Comparison of ENCODE assay signal across 8 cellular contexts in the genomic region with DNA sequence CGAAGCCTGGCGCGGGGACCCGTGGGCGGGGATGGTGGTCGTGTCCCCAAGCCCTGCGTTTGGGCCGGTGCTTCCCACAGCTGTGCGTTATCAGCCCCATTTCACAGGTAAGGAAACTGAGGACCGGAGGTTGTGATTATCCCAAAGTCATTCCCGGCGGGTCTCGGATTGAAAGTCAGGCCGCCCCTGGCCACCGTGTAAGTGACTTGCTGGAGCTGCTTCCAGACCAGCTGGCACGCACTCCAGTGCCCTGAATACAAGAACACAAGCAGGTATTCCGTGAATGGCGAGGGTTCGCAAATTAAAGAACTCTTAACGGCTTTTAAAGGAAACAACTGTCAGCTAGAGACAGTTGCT. TPM values are rescaled to one million over a fixed set of nuclear protein-coding genes. Genes with fewer than 3 reads are reported as not detected.
DNase-seq lines count a peak whose midpoint lies in the region; ATAC-seq, FAIRE-seq and TF ChIP-seq lines count a peak whose summit lies in the region.

No MANE protein-coding gene starts in this region.

- 0 to 1% (median 1%) methylated on average over 19 to 20 of the region's 20 CpGs for WGBS in small intestine, 3 donors

- TF ChIP-seq CTCF in BJ (IDR thresholded peaks at IDR 0.05; ENCODE audit: insufficient read depth, low read depth, low read length): no peak

- peak overlapping the region; percentile 91 to 95 for H3K27ac ChIP-seq in small intestine (ENCODE audit: low read depth in 1 of 2, low read length in 1 of 2)

- CTCF ChIA-PET in BJ (lab: Yijun Ruan, JAX): interaction anchor here (1.2 kb wide), 1 partner anchor 28 kb away, joined by 5 read pairs; no protein-coding TSS in a partner anchor

- ATAC-seq in GM18870 (IDR thresholded peaks at IDR 0.05; ENCODE audit: unreplicated experiment): peak; percentile 6
- ATAC-seq in HG03521 (IDR thresholded peaks at IDR 0.05; ENCODE audit: unreplicated experiment): peak; percentile 9
- peak; percentile 1 for ATAC-seq in activated naive CD8-positive, alpha-beta T cell treated with anti-CD3 and anti-CD28 coated beads, Interleukin-2, amount 50 U/mL, for 24 hours
- ATAC-seq in HG02970 (IDR thresholded peaks at IDR 0.05; ENCODE audit: low FRiP score, unreplicated experiment): no peak

- no peaks in the 10 kb centered on the region for H3K9me3 Mint-ChIP-seq in activated naive CD8-positive, alpha-beta T cell treated with anti-CD3 and anti-CD28 coated beads, Interleukin-2, amount 50 U/mL, for 24 hours

- H3K36me3 Mint-ChIP-seq in activated naive CD8-positive, alpha-beta T cell treated with anti-CD3 and anti-CD28 coated beads, Interleukin-2, amount 50 U/mL, for 24 hours (ENCODE audit: low read depth): peaks cover 5% of the 10 kb centered on the region

- H3K36me3 ChIP-seq in BJ (ENCODE audit: control insufficient read depth, insufficient read depth, low read length) (no peaks in the 10 kb centered on the region; the same call in 1 of the 2 replicates), small intestine (ENCODE audit: control insufficient read depth in 2 of 2, insufficient read depth in 2 of 2, low read length in 2 of 2) (no peaks in the 10 kb centered on the region)

- H3K27ac Mint-ChIP-seq in activated naive CD8-positive, alpha-beta T cell treated with anti-CD3 and anti-CD28 coated beads, Interleukin-2, amount 50 U/mL, for 24 hours: peak overlapping the region; percentile 95

- H3K27me3 Mint-ChIP-seq in activated naive CD8-positive, alpha-beta T cell treated with anti-CD3 and anti-CD28 coated beads, Interleukin-2, amount 50 U/mL, for 24 hours: no peaks in the 10 kb centered on the region

- POLR2A ChIA-PET in BJ (lab: Charles Lee): no interaction called here

- H3K4me3 Mint-ChIP-seq in activated naive CD8-positive, alpha-beta T cell treated with anti-CD3 and anti-CD28 coated beads, Interleukin-2, amount 50 U/mL, for 24 hours: peak overlapping the region; percentile 90

- H3K9me3 ChIP-seq in small intestine (ENCODE audit: control insufficient read depth, low read depth): no peaks in the 10 kb centered on the region

- DNase-seq in BJ (ENCODE audit: low read depth): no peak
- DNase-seq in activated naive CD8-positive, alpha-beta T cell treated with anti-CD3 and anti-CD28 coated beads, Interleukin-2, amount 50 U/mL, for 24 hours: no peak
- peak; percentile 42 for DNase-seq in small intestine
- DNase-seq in SIG-M5 treated with dmso at 0.1 percent for 504 hours (lab: John Stamatoyannopoulos, UW; ENCODE audit: unreplicated experiment): no peak

- peaks cover 0 to 5% of the 10 kb centered on the region in 2 donors for H3K4me1 ChIP-seq in small intestine (ENCODE audit: control insufficient read depth in 2 of 2, insufficient read depth in 1 of 2, low read depth in 1 of 2, low read length in 1 of 2)

- no peaks in the 10 kb centered on the region for H3K27me3 ChIP-seq in BJ (ENCODE audit: control insufficient read depth, insufficient read depth, low read length)
- no peaks in the 10 kb centered on the region for H3K27me3 ChIP-seq in small intestine (ENCODE audit: control insufficient read depth in 2 of 2, insufficient read depth in 2 of 2, low read length in 2 of 2)

- H3K4me1 Mint-ChIP-seq in activated naive CD8-positive, alpha-beta T cell treated with anti-CD3 and anti-CD28 coated beads, Interleukin-2, amount 50 U/mL, for 24 hours: peaks cover 30% of the 10 kb centered on the region

- H3K4me3 ChIP-seq in BJ (ENCODE audit: low read depth, low read length) (peak overlapping the region; percentile 84), iPS-11a (ENCODE audit: low read depth, low read length) (peak overlapping the region; percentile 87), small intestine (ENCODE audit: low read depth in 1 of 2, low read length in 2 of 2) (peak overlapping the region; percentile 98 to 99)

- FAIRE-seq in small intestine (lab: Jason Lieb, UNC): no peak

RNA-seq across cellular contexts. Expression of a gene that starts 0.7 kb away (rescaled TPM):
- polyA plus RNA-seq in BJ (2011; rRNA removed) (7.4 and 11.7 TPM in 2 replicates), small intestine (10 to 100 TPM; 11.6 to 12.0 (median 11.9) TPM)
- 13.7 and 14.7 TPM in 2 replicates for polyA minus RNA-seq in BJ (2011; rRNA and poly(A)+ RNA removed)

RNA-seq across cellular contexts. Expression of a gene that starts 46.5 kb away (rescaled TPM):
- polyA plus RNA-seq in BJ (2011; rRNA removed) (14.4 and 24.7 TPM in 2 replicates), small intestine (10 to 100 TPM; 55.8 to 79.2 (median 56.2) TPM)
- polyA minus RNA-seq in BJ (2011; rRNA and poly(A)+ RNA removed): 3.3 and 3.6 TPM in 2 replicates
